Comparison of ENCODE assay signal across 21 cellular contexts in the genomic region with DNA sequence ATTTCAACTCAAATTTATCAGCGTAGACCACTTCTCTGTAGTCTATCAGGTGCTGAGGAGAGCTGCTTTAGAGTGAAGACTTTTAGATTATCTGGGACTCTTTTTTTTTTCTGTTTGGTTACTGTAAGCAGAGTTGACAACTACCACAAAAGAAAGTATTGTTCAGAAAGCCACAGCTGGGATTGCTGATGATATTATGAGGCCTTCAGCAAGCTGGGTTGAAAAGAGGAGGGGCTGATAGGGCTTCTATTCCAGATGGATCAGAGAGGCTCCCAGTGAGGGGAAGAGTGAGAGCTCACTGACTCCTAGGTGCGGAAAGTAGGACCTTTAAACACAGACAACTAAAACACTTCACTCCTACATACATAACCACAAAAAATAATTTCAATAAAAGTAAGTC.
"Had no signal": no experiment of that assay in that cellular context is flagged by ENCODE, and none has a peak within 500 bp of the region (broad histone marks: within the 10 kb centered on the region; RNA-seq: fewer than 3 reads in every experiment).

No MANE protein-coding gene starts in this region.

- H3K27me3 ChIP-seq: body of pancreas, spleen, upper lobe of right lung had no signal

- H3K36me3 ChIP-seq: spleen, upper lobe of right lung, WERI-Rb-1 had no signal

- H3K4me1 Mint-ChIP-seq: activated CD4-positive, alpha-beta T cell treated with anti-CD3 and anti-CD28 coated beads, Interleukin-2, amount 10 ng/mL, durations not matched to agents 7 days and 5 days; activated CD8-positive, alpha-beta memory T cell treated with anti-CD3 and anti-CD28 coated beads, Interleukin-2, amount 10 ng/mL, durations not matched to agents 7 days and 5 days; activated naive CD4-positive, alpha-beta T cell treated with anti-CD3 and anti-CD28 coated beads, Interleukin-2, amount 50 U/mL, for 24 hours; nephron had no signal

- H3K4me3 ChIP-seq: body of pancreas, spleen, upper lobe of right lung had no signal

- H3K36me3 Mint-ChIP-seq: activated CD8-positive, alpha-beta memory T cell treated with anti-CD3 and anti-CD28 coated beads, Interleukin-2, amount 10 ng/mL, durations not matched to agents 7 days and 5 days; activated naive CD4-positive, alpha-beta T cell treated with anti-CD3 and anti-CD28 coated beads, Interleukin-2, amount 50 U/mL, for 24 hours had no signal

- H3K27ac Mint-ChIP-seq: activated CD4-positive, alpha-beta T cell treated with anti-CD3 and anti-CD28 coated beads, Interleukin-2, amount 10 ng/mL, durations not matched to agents 7 days and 5 days; activated CD8-positive, alpha-beta memory T cell treated with anti-CD3 and anti-CD28 coated beads, Interleukin-2, amount 10 ng/mL, durations not matched to agents 7 days and 5 days; activated CD8-positive, alpha-beta T cell treated with anti-CD3 and anti-CD28 coated beads for 36 hours; activated naive CD4-positive, alpha-beta T cell treated with anti-CD3 and anti-CD28 coated beads, Interleukin-2, amount 50 U/mL, for 24 hours; activated T-helper 1 cell treated with anti-CD3 and anti-CD28 coated beads, Interleukin-12 subunit alpha, Interleukin-12 subunit beta, Interleukin-2, Interleukin-4 antibody, amounts not matched to agents 30 ng/mL and 10 ng/mL and 1 ng/mL, durations not matched to agents 14 hours and 24 hours and 36 hours; nephron; T-helper 2 cell treated with Interferon-gamma antibody and Interleukin-4, amounts not matched to agents 5 μg/mL and 100 μg/mL, for 36 hours had no signal

- H3K27me3 Mint-ChIP-seq: activated CD4-positive, alpha-beta T cell treated with anti-CD3 and anti-CD28 coated beads, Interleukin-2, amount 10 ng/mL, durations not matched to agents 7 days and 5 days; activated CD8-positive, alpha-beta memory T cell treated with anti-CD3 and anti-CD28 coated beads, Interleukin-2, amount 10 ng/mL, durations not matched to agents 7 days and 5 days; activated CD8-positive, alpha-beta T cell treated with anti-CD3 and anti-CD28 coated beads for 36 hours; activated naive CD4-positive, alpha-beta T cell treated with anti-CD3 and anti-CD28 coated beads, Interleukin-2, amount 50 U/mL, for 24 hours had no signal

- H3K27ac ChIP-seq: body of pancreas, epithelial cell of prostate, spleen, upper lobe of right lung, WERI-Rb-1 had no signal

- H3K9me3 Mint-ChIP-seq: activated CD8-positive, alpha-beta T cell treated with anti-CD3 and anti-CD28 coated beads for 36 hours; activated naive CD4-positive, alpha-beta T cell treated with anti-CD3 and anti-CD28 coated beads, Interleukin-2, amount 50 U/mL, for 24 hours; activated T-helper 1 cell treated with anti-CD3 and anti-CD28 coated beads, Interleukin-12 subunit alpha, Interleukin-12 subunit beta, Interleukin-2, Interleukin-4 antibody, amounts not matched to agents 30 ng/mL and 10 ng/mL and 1 ng/mL, durations not matched to agents 14 hours and 24 hours and 36 hours; nephron; T-helper 2 cell treated with Interferon-gamma antibody and Interleukin-4, amounts not matched to agents 5 μg/mL and 100 μg/mL, for 36 hours had no signal

- H3K9me3 ChIP-seq: body of pancreas, spleen, upper lobe of right lung had no signal

- H3K4me1 ChIP-seq: body of pancreas, spleen, upper lobe of right lung had no signal

- DNase-seq: activated CD4-positive, alpha-beta T cell treated with anti-CD3 and anti-CD28 coated beads, Interleukin-2, amount 10 ng/mL, durations not matched to agents 7 days and 5 days; activated CD4-positive, CD25-positive, alpha-beta regulatory T cell treated with anti-CD3 and anti-CD28 coated beads, Interleukin-2, amount 50 U/mL, for 72 hours; activated CD8-positive, alpha-beta memory T cell treated with anti-CD3 and anti-CD28 coated beads, Interleukin-2, amount 10 ng/mL, durations not matched to agents 7 days and 5 days; activated CD8-positive, alpha-beta T cell treated with anti-CD3 and anti-CD28 coated beads for 36 hours; activated gamma-delta T cell treated with Interleukin-2 at 50 U/mL for 16 hours; activated T-cell treated with anti-CD3 and anti-CD28 coated beads for 4 hours; body of pancreas; left ventricle myocardium superior; mammary epithelial cell; posterior cingulate gyrus; spleen; stimulated activated CD4-positive, alpha-beta T cell treated with anti-CD3 and anti-CD28 coated beads, Interleukin-4, amount 100 ng/mL, for 1 hour; stimulated activated naive CD4-positive, alpha-beta T cell treated with Interleukin-2 at 50 U/mL for 16 hours; SW 1271; upper lobe of right lung; WERI-Rb-1 had no signal

- H3K4me3 Mint-ChIP-seq: activated CD4-positive, alpha-beta T cell treated with anti-CD3 and anti-CD28 coated beads, Interleukin-2, amount 10 ng/mL, durations not matched to agents 7 days and 5 days; activated CD8-positive, alpha-beta memory T cell treated with anti-CD3 and anti-CD28 coated beads, Interleukin-2, amount 10 ng/mL, durations not matched to agents 7 days and 5 days; activated CD8-positive, alpha-beta T cell treated with anti-CD3 and anti-CD28 coated beads for 36 hours; activated naive CD4-positive, alpha-beta T cell treated with anti-CD3 and anti-CD28 coated beads, Interleukin-2, amount 50 U/mL, for 24 hours; activated T-helper 1 cell treated with anti-CD3 and anti-CD28 coated beads, Interleukin-12 subunit alpha, Interleukin-12 subunit beta, Interleukin-2, Interleukin-4 antibody, amounts not matched to agents 30 ng/mL and 10 ng/mL and 1 ng/mL, durations not matched to agents 14 hours and 24 hours and 36 hours; nephron; T-helper 2 cell treated with Interferon-gamma antibody and Interleukin-4, amounts not matched to agents 5 μg/mL and 100 μg/mL, for 36 hours had no signal

- ATAC-seq: activated CD8-positive, alpha-beta memory T cell treated with anti-CD3 and anti-CD28 coated beads, Interleukin-2, amount 10 ng/mL, durations not matched to agents 7 days and 5 days; activated CD8-positive, alpha-beta T cell treated with anti-CD3 and anti-CD28 coated beads for 36 hours; body of pancreas; left ventricle myocardium superior; upper lobe of right lung had no signal
